Comparison of ENCODE assay signal across 8 cellular contexts in genomic region chr1:66924756-66925557, GRCh38. TPM values are rescaled to one million over a fixed set of nuclear protein-coding genes. Genes with fewer than 3 reads are reported as not detected.
DNase-seq lines count a peak whose midpoint lies in the region; ATAC-seq and TF ChIP-seq lines count a peak whose summit lies in the region.

A gene with protein sequence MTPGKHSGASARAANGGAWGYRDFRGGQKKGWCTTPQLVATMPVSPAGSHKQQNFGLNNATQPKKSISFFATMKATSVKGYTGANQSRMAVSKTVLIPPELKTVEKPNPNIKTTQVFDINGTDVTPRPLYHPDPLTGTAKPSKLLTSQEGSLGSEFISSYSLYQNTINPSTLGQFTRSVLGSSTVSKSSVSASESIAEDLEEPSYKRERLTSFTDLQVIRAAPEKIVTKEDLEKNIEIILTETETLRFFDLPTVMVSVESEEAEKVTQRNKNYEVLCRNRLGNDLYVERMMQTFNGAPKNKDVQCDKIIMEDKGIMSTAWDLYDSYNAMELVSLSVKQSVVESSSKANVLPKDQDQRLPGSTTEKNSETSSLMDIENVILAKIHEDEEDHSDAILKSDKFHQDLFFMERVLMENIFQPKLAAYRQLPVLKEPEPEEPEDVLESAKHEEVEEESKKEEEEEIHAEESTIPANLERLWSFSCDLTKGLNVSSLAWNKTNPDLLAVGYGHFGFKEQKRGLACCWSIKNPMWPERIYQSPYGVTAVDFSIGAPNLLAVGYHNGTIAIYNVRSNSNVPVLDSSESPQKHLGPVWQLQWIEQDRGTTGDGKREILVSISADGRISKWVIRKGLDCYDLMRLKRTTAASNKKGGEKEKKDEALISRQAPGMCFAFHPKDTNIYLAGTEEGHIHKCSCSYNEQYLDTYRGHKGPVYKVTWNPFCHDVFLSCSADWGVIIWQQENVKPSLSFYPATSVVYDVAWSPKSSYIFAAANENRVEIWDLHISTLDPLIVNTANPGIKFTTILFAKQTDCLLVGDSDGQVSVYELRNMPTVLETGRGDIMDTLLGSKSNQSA (minus strand): TSS chr1:66924856. CDS start chr1:66924831, 25 bp downstream.
Gene MIER1 (plus strand): TSS chr1:66924990. CDS start chr1:66925029, 39 bp downstream.

- peaks cover 10% of the 10 kb centered on the region for H3K27me3 Mint-ChIP-seq in CD4-positive, CD25-positive, alpha-beta regulatory T cell
- H3K27me3 Mint-ChIP-seq in dendritic cell treated with granulocyte-macrophage colony-stimulating factor and Interleukin-4, amounts not matched to agents 40 ng/mL and 50 ng/mL, for 4 days, result no peaks in the 10 kb centered on the region

- H3K27ac Mint-ChIP-seq in CD4-positive, CD25-positive, alpha-beta regulatory T cell, result peak within 1 kb of the TSS; percentile 90 to 97 (median 95)
- peak within 1 kb of the TSS; percentile 95 for H3K27ac Mint-ChIP-seq in dendritic cell treated with granulocyte-macrophage colony-stimulating factor and Interleukin-4, amounts not matched to agents 40 ng/mL and 50 ng/mL, for 4 days

- TF ChIP-seq CTCF in left lung (IDR thresholded peaks at IDR 0.05), result peak in 1 of 2 donors; percentile 29

- DNase-seq in CD4-positive, CD25-positive, alpha-beta regulatory T cell, result peak; percentile 96 to 98 (median 97)
- DNase-seq in NCI-H748 treated with DMSO at 0.1 percent for 48 hours (lab: John Stamatoyannopoulos, UW) (peak; percentile 97), left lung (peak; percentile 99 to 100)
- DNase-seq in activated CD4-positive, alpha-beta T cell treated with anti-CD3 and anti-CD28 coated beads, Interleukin-2, amount 50 U/mL, for 4 hours, result peak; percentile 95 to 96
- peak; percentile 94 for DNase-seq in stimulated activated CD4-positive, alpha-beta T cell treated with anti-CD3 and anti-CD28 coated beads, Interleukin-2, amount 100 ng/mL, for 4 hours (ENCODE audit: low read depth)

- peak; percentile 95 to 96 for ATAC-seq in CD4-positive, CD25-positive, alpha-beta regulatory T cell (ENCODE audit: low read depth in 2 of 2)
- ATAC-seq in GM19397 (IDR thresholded peaks at IDR 0.05; ENCODE audit: unreplicated experiment), result peak; percentile 95
- peak; percentile 86 for ATAC-seq in HG03565 (IDR thresholded peaks at IDR 0.05; ENCODE audit: unreplicated experiment)
- peak; percentile 98 for ATAC-seq in left lung

- H3K27ac ChIP-seq in CD4-positive, CD25-positive, alpha-beta regulatory T cell (ENCODE audit: insufficient read depth, low read length, poor library complexity, severe bottlenecking), result peak within 1 kb of the TSS; percentile 95
- H3K27ac ChIP-seq in left lung, result peak within 1 kb of the TSS; percentile 90 to 99

- H3K4me3 ChIP-seq in CD4-positive, CD25-positive, alpha-beta regulatory T cell (ENCODE audit: low read depth, low read length), result peak within 1 kb of the TSS; percentile 91
- H3K4me3 ChIP-seq in left lung, result peak within 1 kb of the TSS; percentile 62 to 63

- H3K4me3 Mint-ChIP-seq in CD4-positive, CD25-positive, alpha-beta regulatory T cell, result peak within 1 kb of the TSS; percentile 95 to 99 (median 98)
- peak within 1 kb of the TSS; percentile 88 for H3K4me3 Mint-ChIP-seq in dendritic cell treated with granulocyte-macrophage colony-stimulating factor and Interleukin-4, amounts not matched to agents 40 ng/mL and 50 ng/mL, for 4 days

- H3K4me1 Mint-ChIP-seq in CD4-positive, CD25-positive, alpha-beta regulatory T cell, result peaks cover 41 to 62% (median 54%) of the 10 kb centered on the region in 4 donors
- peaks cover 17% of the 10 kb centered on the region for H3K4me1 Mint-ChIP-seq in dendritic cell treated with granulocyte-macrophage colony-stimulating factor and Interleukin-4, amounts not matched to agents 40 ng/mL and 50 ng/mL, for 4 days (ENCODE audit: low read depth)

- intact Hi-C loops in dendritic cell treated with granulocyte-macrophage colony-stimulating factor and Interleukin-4, amounts not matched to agents 40 ng/mL and 50 ng/mL, for 4 days (cut with micrococcal nuclease), result no loop called here
- intact Hi-C loops in left lung (cut with DNase I), result no loop called here

- peaks cover 36% of the 10 kb centered on the region for H3K4me1 ChIP-seq in CD4-positive, CD25-positive, alpha-beta regulatory T cell (ENCODE audit: control insufficient read depth, insufficient read depth, low read length, poor library complexity, severe bottlenecking)
- peaks cover 14 to 56% of the 10 kb centered on the region in 2 donors for H3K4me1 ChIP-seq in left lung

- H3K36me3 ChIP-seq in CD4-positive, CD25-positive, alpha-beta regulatory T cell (ENCODE audit: control insufficient read depth, insufficient read depth, low read length), result no peaks in the 10 kb centered on the region
- H3K36me3 ChIP-seq in left lung, result no peaks in the 10 kb centered on the region

- H3K36me3 Mint-ChIP-seq in CD4-positive, CD25-positive, alpha-beta regulatory T cell, result no peaks in the 10 kb centered on the region
- peaks cover 22% of the 10 kb centered on the region for H3K36me3 Mint-ChIP-seq in dendritic cell treated with granulocyte-macrophage colony-stimulating factor and Interleukin-4, amounts not matched to agents 40 ng/mL and 50 ng/mL, for 4 days (ENCODE audit: low read depth)

- H3K9me3 Mint-ChIP-seq in CD4-positive, CD25-positive, alpha-beta regulatory T cell, result no peaks in the 10 kb centered on the region
- no peaks in the 10 kb centered on the region for H3K9me3 Mint-ChIP-seq in dendritic cell treated with granulocyte-macrophage colony-stimulating factor and Interleukin-4, amounts not matched to agents 40 ng/mL and 50 ng/mL, for 4 days

- H3K27me3 ChIP-seq in CD4-positive, CD25-positive, alpha-beta regulatory T cell (ENCODE audit: control insufficient read depth, insufficient read depth, low read length), result no peaks in the 10 kb centered on the region
- no peaks in the 10 kb centered on the region for H3K27me3 ChIP-seq in left lung

- H3K9me3 ChIP-seq in CD4-positive, CD25-positive, alpha-beta regulatory T cell (ENCODE audit: control insufficient read depth in 2 of 2, low read length in 2 of 2), result no peaks in the 10 kb centered on the region
- H3K9me3 ChIP-seq in left lung, result no peaks in the 10 kb centered on the region

RNA-seq across cellular contexts. Expression of the first gene that starts in this region (rescaled TPM):
- 3.2 TPM for total RNA-seq in CD4-positive, CD25-positive, alpha-beta regulatory T cell
- 1 to 10 TPM in 2 of 4 donors, under 1 TPM in 2; 0.45 to 2.0 (median 1.4) TPM for polyA plus RNA-seq in CD4-positive, CD25-positive, alpha-beta regulatory T cell
- 10 to 100 TPM in 1 of 2 donors, 1 to 10 TPM in 1; 6.5 to 12.4 TPM for total RNA-seq in left lung

RNA-seq across cellular contexts. Expression of gene MIER1, which starts in this region (rescaled TPM):
- 84.8 TPM for total RNA-seq in CD4-positive, CD25-positive, alpha-beta regulatory T cell
- 10 to 100 TPM; 33.4 to 41.9 (median 36.0) TPM for polyA plus RNA-seq in CD4-positive, CD25-positive, alpha-beta regulatory T cell
- total RNA-seq in left lung, result 10 to 100 TPM; 34.5 to 38.5 TPM

Comparison
In these comparisons a context has a peak if more than half of its experiments do, and no peak if none do; other contexts are left out.
1. Peak in every context shown above with its lines: DNase-seq, ATAC-seq, H3K4me3 ChIP-seq and H3K27ac ChIP-seq.